8 cellular contexts compared by ENCODE assay signal in genomic region chr13:40813662-40814454, GRCh38. TPM values are rescaled to one million over a fixed set of nuclear protein-coding genes. Genes with fewer than 3 reads are reported as not detected.
DNase-seq lines count a peak whose midpoint lies in the region; ATAC-seq and TF ChIP-seq lines count a peak whose summit lies in the region.

No MANE protein-coding gene starts in this region.

- no peak overlapping the region for H3K9ac ChIP-seq in colonic mucosa (ENCODE audit: low read depth in 2 of 2, low read length in 2 of 2)

- H3K27me3 ChIP-seq in colonic mucosa (no peaks in the 10 kb centered on the region), prostate gland (replicated peaks; ENCODE audit: insufficient read depth) (no peaks in the 10 kb centered on the region), gastroesophageal sphincter (no peaks in the 10 kb centered on the region)

- WGBS in prostate gland, result 83% methylated on average over 7 of the region's 7 CpGs
- 73% methylated on average over 2 of the region's 7 CpGs; no CpG with 5 or more reads in 1 of the 2 donors for WGBS in gastroesophageal sphincter (ENCODE audit: low coverage in 1 of 2), 2 donors

- H3K4me1 ChIP-seq in colonic mucosa (no peaks in the 10 kb centered on the region), prostate gland (replicated peaks) (no peaks in the 10 kb centered on the region), gastroesophageal sphincter (no peaks in the 10 kb centered on the region)

- no peak for TF ChIP-seq EP300 in gastroesophageal sphincter (IDR thresholded peaks at IDR 0.05)

- intact Hi-C loops in colonic mucosa (cut with DNase I), result no loop called here
- intact Hi-C loops in prostate gland (cut with DNase I), result no loop called here
- intact Hi-C loops in sciatic nerve (cut with DNase I), result no loop called here

- ATAC-seq in sciatic nerve (no peak), gastroesophageal sphincter (no peak)

- H3K36me3 ChIP-seq in colonic mucosa (no peaks in the 10 kb centered on the region), prostate gland (no peaks in the 10 kb centered on the region), gastroesophageal sphincter (peaks cover 0 to 50% of the 10 kb centered on the region in 2 donors)

- H3K4me3 ChIP-seq in GM12875 (ENCODE audit: low read depth, low read length), result no peak overlapping the region
- H3K4me3 ChIP-seq in colonic mucosa, result no peak overlapping the region
- no peak overlapping the region for H3K4me3 ChIP-seq in prostate gland
- no peak overlapping the region for H3K4me3 ChIP-seq in gastroesophageal sphincter

- TF ChIP-seq CTCF in GM12875 (IDR thresholded peaks at IDR 0.05; ENCODE audit: borderline replicate concordance, insufficient read depth, low read depth, low read length) (peak; percentile 61), colonic mucosa (IDR thresholded peaks at IDR 0.05) (peak; percentile 41), prostate gland (IDR thresholded peaks at IDR 0.05) (peak in 3 of 4 experiments; percentile 26 to 33 (median 30)), gastroesophageal sphincter (IDR thresholded peaks at IDR 0.05) (peak in 2 of 4 experiments; percentile 14 to 41)

- no peaks in the 10 kb centered on the region for H3K9me3 ChIP-seq in colonic mucosa
- no peaks in the 10 kb centered on the region for H3K9me3 ChIP-seq in prostate gland
- peaks cover 0 to 7% (median 0%) of the 10 kb centered on the region in 3 donors for H3K9me3 ChIP-seq in gastroesophageal sphincter

- no peak overlapping the region for H3K27ac ChIP-seq in colonic mucosa
- no peak overlapping the region for H3K27ac ChIP-seq in prostate gland
- no peak overlapping the region for H3K27ac ChIP-seq in gastroesophageal sphincter

- DNase-seq in AG08395 (ENCODE audit: low spot score), result peak; percentile 48
- peak; percentile 41 for DNase-seq in NCI-H748 treated with DMSO at 0.1 percent for 48 hours (lab: John Stamatoyannopoulos, UW)
- no peak for DNase-seq in colonic mucosa
- no peak for DNase-seq in prostate gland (ENCODE audit: low spot score)
- DNase-seq in sciatic nerve (ENCODE audit: low spot score), result no peak
- no peak for DNase-seq in NCI-H446 treated with DMSO at 0.1 percent for 48 hours (lab: John Stamatoyannopoulos, UW)

- no peak for TF ChIP-seq POLR2A in prostate gland (IDR thresholded peaks at IDR 0.05)
- no peak for TF ChIP-seq POLR2A in gastroesophageal sphincter (IDR thresholded peaks at IDR 0.05)

RNA-seq across cellular contexts. Expression of gene SLC25A15, which starts 24.4 kb away (rescaled TPM):
- total RNA-seq in colonic mucosa (10 to 100 TPM in 1 of 2 donors, 1 to 10 TPM in 1; 6.8 to 14.5 TPM), prostate gland (10 to 100 TPM in 1 of 2 donors, 1 to 10 TPM in 1; 7.4 to 32.8 TPM), sciatic nerve (3.2 TPM), gastroesophageal sphincter (10 to 100 TPM in 1 of 4 donors, 1 to 10 TPM in 3; 1.8 to 14.4 (median 3.0) TPM)

RNA-seq across cellular contexts. Expression of gene MRPS31, which starts 42.9 kb away (rescaled TPM):
- total RNA-seq in colonic mucosa, result 10 to 100 TPM; 18.1 to 21.7 TPM
- 10 to 100 TPM; 19.2 to 19.9 TPM for total RNA-seq in prostate gland
- total RNA-seq in sciatic nerve, result 21.1 TPM
- total RNA-seq in gastroesophageal sphincter, result 10 to 100 TPM; 13.8 to 25.3 (median 15.8) TPM

Comparison
In these comparisons a context has a peak if more than half of its experiments do, and no peak if none do; other contexts are left out.
1. DNase-seq: peak in AG08395 (single experiment) and NCI-H748 treated with DMSO at 0.1 percent for 48 hours (single experiment); none in colonic mucosa (single experiment), prostate gland (single experiment), sciatic nerve (single experiment) and NCI-H446 treated with DMSO at 0.1 percent for 48 hours (single experiment).